9 cellular contexts compared by ENCODE assay signal in the genomic region with DNA sequence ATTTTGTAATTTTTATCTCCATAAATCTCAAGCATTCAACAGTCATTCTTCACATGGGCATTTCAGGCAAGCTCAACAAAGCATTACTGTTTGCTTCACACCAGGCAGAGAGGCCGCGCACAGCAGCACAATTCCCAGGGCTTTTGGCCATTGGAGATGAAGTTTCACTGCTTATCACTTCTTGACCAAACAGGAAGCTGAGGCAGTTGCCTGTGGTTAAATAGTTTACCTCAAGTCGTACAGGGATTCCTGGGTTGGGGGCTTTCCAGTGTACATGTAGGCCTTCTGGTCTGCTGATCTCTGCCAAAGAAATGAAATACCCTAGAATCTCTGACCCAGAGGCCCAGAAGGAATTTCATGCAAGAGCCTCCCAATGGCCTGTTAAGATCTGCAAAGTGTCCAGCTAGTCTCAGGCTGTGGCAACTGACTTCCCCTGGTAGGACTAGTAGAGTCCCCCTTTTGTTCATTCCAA. TPM values are rescaled to one million over a fixed set of nuclear protein-coding genes. Genes with fewer than 3 reads are reported as not detected.
DNase-seq lines count a peak whose midpoint lies in the region; ATAC-seq and TF ChIP-seq lines count a peak whose summit lies in the region.
"Had no signal": no experiment of that assay in that cellular context is flagged by ENCODE, and none has a peak within 500 bp of the region (broad histone marks: within the 10 kb centered on the region; RNA-seq: fewer than 3 reads in every experiment).

No MANE protein-coding gene starts in this region.

- no peaks in the 10 kb centered on the region for H3K9me3 ChIP-seq in endodermal cell (ENCODE audit: control insufficient read depth, low read length)

- TF ChIP-seq CTCF in endodermal cell (conservative IDR thresholded peaks at IDR 0.05), result no peak

- WGBS in endodermal cell (ENCODE audit: insufficient coverage in 1 of 2, insufficient read length in 1 of 2), 2 experiments, result 92 to 94% methylated on average over 3 of the region's 3 CpGs

- no peaks in the 10 kb centered on the region for H3K36me3 Mint-ChIP-seq in endodermal cell (ENCODE audit: low read depth)

- no peak overlapping the region for H3K4me3 ChIP-seq in endodermal cell (ENCODE audit: low read length)

- ATAC-seq in GM21529 (IDR thresholded peaks at IDR 0.05; ENCODE audit: unreplicated experiment) (peak; percentile 69), sciatic nerve (peak; percentile 57), HG02623 (IDR thresholded peaks at IDR 0.05; ENCODE audit: unreplicated experiment) (no peak), HG02970 (IDR thresholded peaks at IDR 0.05; ENCODE audit: low FRiP score, unreplicated experiment) (no peak)

- intact Hi-C loops in sciatic nerve (cut with DNase I), result no loop called here

- H3K9me3 Mint-ChIP-seq in endodermal cell, result peaks cover 2% of the 10 kb centered on the region

- no peak overlapping the region for H3K4me3 Mint-ChIP-seq in endodermal cell

- H3K4me1 Mint-ChIP-seq in endodermal cell, result peaks cover 16% of the 10 kb centered on the region

- peak overlapping the region; percentile 61 for H3K27ac Mint-ChIP-seq in endodermal cell

- peaks cover 10% of the 10 kb centered on the region for H3K27me3 Mint-ChIP-seq in endodermal cell (ENCODE audit: insufficient read depth)

- no peaks in the 10 kb centered on the region for H3K27me3 ChIP-seq in endodermal cell (ENCODE audit: control insufficient read depth, insufficient read depth, low read length, poor library complexity, severe bottlenecking)

- peak; percentile 8 for DNase-seq in NOMO-1 treated with DMSO at 0.1 percent for 48 hours (lab: John Stamatoyannopoulos, UW; ENCODE audit: unreplicated experiment)
- DNase-seq in endodermal cell, result no peak
- no peak for DNase-seq in sciatic nerve (ENCODE audit: low spot score)
- DNase-seq in GOT3 (lab: John Stamatoyannopoulos, UW), result no peak
- DNase-seq: NCI-H2029; stimulated activated CD4-positive, alpha-beta T cell treated with anti-CD3 and anti-CD28 coated beads, Interleukin-4, amount 100 ng/mL, for 1 hour had no signal

- H3K27ac ChIP-seq in endodermal cell (ENCODE audit: low read depth, low read length), result no peak overlapping the region

- H3K9ac ChIP-seq in endodermal cell (ENCODE audit: extremely low read depth, low read length, poor library complexity, severe bottlenecking), result peak overlapping the region; percentile 2

- H3K4me1 ChIP-seq in endodermal cell (ENCODE audit: control insufficient read depth, insufficient read depth, low read length), result no peaks in the 10 kb centered on the region

- H3K36me3 ChIP-seq in endodermal cell (ENCODE audit: control insufficient read depth, insufficient read depth, low read length), result no peaks in the 10 kb centered on the region

RNA-seq across cellular contexts. Expression of a gene that starts 11.2 kb away (rescaled TPM):
- total RNA-seq in endodermal cell (100 to 1,000 TPM; 153 to 173 TPM), sciatic nerve (62.3 TPM)
- polyA plus RNA-seq in endodermal cell (2013, experiment 1 of 2), result 242 TPM
- polyA plus RNA-seq in endodermal cell (2013, experiment 2 of 2), result 229 TPM

RNA-seq across cellular contexts. Expression of a gene that starts 17.5 kb away (rescaled TPM):
- 10 to 100 TPM in 1 of 2 donors, 1 to 10 TPM in 1; 9.1 to 11.9 TPM for total RNA-seq in endodermal cell
- polyA plus RNA-seq in endodermal cell (2013, experiment 1 of 2), result 6.1 TPM
- 4.6 TPM for polyA plus RNA-seq in endodermal cell (2013, experiment 2 of 2)
- 54.1 TPM for total RNA-seq in sciatic nerve

RNA-seq across cellular contexts. Expression of a gene that starts 24.3 kb away (rescaled TPM):
- 10 to 100 TPM; 18.3 to 23.2 TPM for total RNA-seq in endodermal cell
- 15.2 TPM for polyA plus RNA-seq in endodermal cell (2013, experiment 1 of 2)
- 13.0 TPM for polyA plus RNA-seq in endodermal cell (2013, experiment 2 of 2)
- total RNA-seq in sciatic nerve, result 13.5 TPM

Comparison
In these comparisons a context has a peak if more than half of its experiments do, and no peak if none do; other contexts are left out.
1. ATAC-seq: peak in GM21529 (single experiment) and sciatic nerve (single experiment); none in HG02623 (single experiment) and HG02970 (single experiment).